ENCODE assay signal across 8 cellular contexts in the genomic region with DNA sequence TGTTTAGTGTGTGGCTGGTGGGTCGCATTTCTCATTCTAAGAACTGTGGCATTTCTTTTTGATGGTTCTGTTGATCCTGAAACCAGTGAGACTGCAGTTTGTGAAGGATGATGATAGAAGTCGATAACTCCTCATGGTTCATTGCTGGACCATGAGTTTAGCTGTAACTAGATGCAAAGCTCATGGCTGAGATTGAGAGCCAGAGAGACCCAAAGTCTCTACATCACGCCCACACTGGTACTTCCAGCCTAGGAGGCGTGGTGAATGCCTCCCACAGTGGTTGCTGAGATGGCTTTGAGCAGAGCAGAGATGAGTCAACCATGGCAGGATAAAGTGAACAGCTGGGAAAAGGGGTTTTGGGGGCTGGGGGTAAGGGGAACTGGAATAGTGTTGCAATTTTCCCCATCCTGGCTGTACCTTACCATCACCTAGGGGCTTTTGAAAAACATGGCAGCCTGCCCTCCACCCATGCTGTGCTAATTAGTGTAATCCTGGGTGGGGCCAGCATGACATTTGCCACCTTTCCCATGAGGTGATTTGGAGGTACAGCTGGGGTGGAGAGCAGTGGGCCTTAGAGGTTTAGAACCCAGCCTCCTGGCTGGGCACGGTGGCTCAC.
DNase-seq lines count a peak whose midpoint lies in the region; ATAC-seq, FAIRE-seq and TF ChIP-seq lines count a peak whose summit lies in the region.

No MANE protein-coding gene starts in this region.

- DNase-seq in activated CD4-positive, CD25-positive, alpha-beta regulatory T cell treated with anti-CD3 and anti-CD28 coated beads, Interleukin-2, amount 50 U/mL, for 72 hours: peak; percentile 32
- no peak for DNase-seq in nephron progenitor cell
- no peak for DNase-seq in UCSD-AML1 (lab: John Stamatoyannopoulos, UW; ENCODE audit: unreplicated experiment)
- no peak for DNase-seq in NCI-H128 (lab: John Stamatoyannopoulos, UW; ENCODE audit: unreplicated experiment)
- DNase-seq in RCC 7860 (ENCODE audit: low spot score): no peak

- FAIRE-seq in RCC 7860 (lab: Jason Lieb, UNC): no peak

- no peaks in the 10 kb centered on the region for H3K27me3 Mint-ChIP-seq in nephron progenitor cell (ENCODE audit: low read depth, poor library complexity)

- peaks cover 34% of the 10 kb centered on the region for H3K36me3 Mint-ChIP-seq in nephron progenitor cell (ENCODE audit: low read depth)

- H3K27ac Mint-ChIP-seq in nephron progenitor cell: peak overlapping the region; percentile 85

- peaks cover 51% of the 10 kb centered on the region for H3K4me1 Mint-ChIP-seq in nephron progenitor cell

- ATAC-seq in GM18867 (IDR thresholded peaks at IDR 0.05; ENCODE audit: unreplicated experiment): peak; percentile 40
- peak; percentile 47 for ATAC-seq in HG02798 (IDR thresholded peaks at IDR 0.05; ENCODE audit: poor library complexity, unreplicated experiment)
- no peak for ATAC-seq in HG03520 (IDR thresholded peaks at IDR 0.05; ENCODE audit: unreplicated experiment)

- H3K9me3 Mint-ChIP-seq in nephron progenitor cell: no peaks in the 10 kb centered on the region

- H3K4me3 Mint-ChIP-seq in nephron progenitor cell: no peak overlapping the region

- TF ChIP-seq CTCF in nephron progenitor cell (IDR thresholded peaks at IDR 0.05): no peak
